Comparison of ENCODE assay signal across 10 cellular contexts in the genomic region with DNA sequence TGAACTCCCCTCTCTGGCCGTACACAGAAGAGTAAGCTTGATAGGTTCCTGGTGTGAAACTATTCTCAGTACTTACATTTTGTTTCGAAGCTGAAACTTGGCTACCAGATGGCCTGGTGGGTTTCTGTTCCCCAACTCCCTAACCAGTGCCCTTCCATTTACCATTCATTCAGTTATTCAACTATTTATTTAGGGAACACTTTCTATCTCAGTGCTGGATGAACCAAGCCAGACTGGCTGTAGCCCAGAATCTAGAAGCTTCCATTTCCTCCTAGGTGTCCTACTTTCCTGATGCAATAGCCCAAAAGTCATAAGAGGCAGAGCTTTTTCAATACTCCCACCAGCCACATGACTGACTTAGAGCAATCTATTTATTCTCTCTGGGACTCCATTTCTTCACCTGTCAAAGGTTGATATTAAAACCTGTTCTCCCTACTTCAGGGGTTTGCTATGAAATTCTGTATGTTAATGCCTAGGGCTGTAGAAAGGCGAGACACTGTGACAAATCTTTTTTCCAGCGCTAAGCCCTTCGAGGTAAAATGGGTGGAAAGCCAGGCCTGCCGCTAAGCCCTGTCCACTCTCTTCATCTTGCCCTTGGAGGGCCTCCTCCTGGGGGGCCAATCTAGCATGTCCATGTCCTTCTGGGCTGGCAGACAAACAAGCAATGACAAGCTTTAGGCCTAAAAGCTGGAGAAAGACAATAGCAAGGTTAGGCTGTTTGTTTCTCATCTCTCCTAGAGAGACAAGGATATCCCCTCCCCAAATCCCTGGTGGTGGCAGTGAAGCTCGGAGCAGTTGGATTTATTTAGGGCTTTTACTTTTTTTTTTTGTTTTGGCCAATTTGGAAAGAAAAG. TPM values are rescaled to one million over a fixed set of nuclear protein-coding genes. Genes with fewer than 3 reads are reported as not detected.
DNase-seq lines count a peak whose midpoint lies in the region; ATAC-seq, FAIRE-seq and TF ChIP-seq lines count a peak whose summit lies in the region.
"Had no signal": no experiment of that assay in that cellular context is flagged by ENCODE, and none has a peak within 500 bp of the region (broad histone marks: within the 10 kb centered on the region; RNA-seq: fewer than 3 reads in every experiment).

No MANE protein-coding gene starts in this region.

- CTCF ChIA-PET in HepG2 (lab: Yijun Ruan, JAX; ENCODE audit: low intra/inter-chr PET ratio, low total read pairs): no interaction called here
- CTCF ChIA-PET in activated CD4-positive, alpha-beta memory T cell treated with anti-CD3 and anti-CD28 coated beads, Interleukin-2, amount 10 ng/mL, durations not matched to agents 7 days and 5 days (lab: Charles Lee): interaction anchor here (0.8 to 2.0 kb wide), 5 partner anchors 16 to 123 kb away, joined by 4 to 6 read pairs (median 5); no protein-coding TSS in a partner anchor

- peak overlapping the region; percentile 97 to 99 for H3K27ac ChIP-seq in liver (ENCODE audit: low read depth in 1 of 2, low read length in 2 of 2)
- no peak overlapping the region for H3K27ac ChIP-seq in HepG2 (ENCODE audit: extremely low read length, insufficient read depth, low read length)

- H3K27me3 ChIP-seq in liver (ENCODE audit: control insufficient read depth in 4 of 4, insufficient read depth in 4 of 4, low read length in 3 of 4): no peaks in the 10 kb centered on the region
- no peaks in the 10 kb centered on the region for H3K27me3 ChIP-seq in HepG2 (ENCODE audit: control insufficient read depth in 1 of 2, insufficient read depth in 2 of 2, low read length in 2 of 2)

- H3K4me3 Mint-ChIP-seq in activated CD4-positive, alpha-beta memory T cell treated with anti-CD3 and anti-CD28 coated beads, Interleukin-2, amount 10 ng/mL, durations not matched to agents 7 days and 5 days: peak overlapping the region; percentile 31
- peak overlapping the region; percentile 15 for H3K4me3 Mint-ChIP-seq in mesothelial cell of epicardium

- peaks cover 3% of the 10 kb centered on the region for H3K36me3 Mint-ChIP-seq in activated CD4-positive, alpha-beta memory T cell treated with anti-CD3 and anti-CD28 coated beads, Interleukin-2, amount 10 ng/mL, durations not matched to agents 7 days and 5 days (ENCODE audit: low read depth)
- H3K36me3 Mint-ChIP-seq in mesothelial cell of epicardium: no peaks in the 10 kb centered on the region

- intact Hi-C loops in HepG2 (cut with micrococcal nuclease; ENCODE audit: unreplicated experiment): no loop called here

- POLR2A ChIA-PET in HepG2 (lab: Yijun Ruan, JAX): interaction anchor here (1.1 kb wide), 1 partner anchor 8 kb away, joined by 3 read pairs; a partner anchor contains a TSS
- POLR2A ChIA-PET in activated CD4-positive, alpha-beta memory T cell treated with anti-CD3 and anti-CD28 coated beads, Interleukin-2, amount 10 ng/mL, durations not matched to agents 7 days and 5 days (lab: Charles Lee): interaction anchor here (0.8 to 13.0 kb wide), 5 partner anchors 9 to 119 kb away, joined by 3 to 229 read pairs (median 8); a partner anchor contains a TSS

- no TSS peak for BruUV-seq in HepG2 (replicated peaks; lab: Mats Ljungman, UMichigan)

- no peak overlapping the region for H3K4me2 ChIP-seq in HepG2 (ENCODE audit: low read depth, low read length)

- H3K36me3 ChIP-seq in liver (ENCODE audit: control insufficient read depth in 4 of 4, insufficient read depth in 3 of 4, low read depth in 1 of 4, low read length in 3 of 4): no peaks in the 10 kb centered on the region
- H3K36me3 ChIP-seq in HepG2 (replicated peaks in 1 of 2; ENCODE audit: control insufficient read depth in 1 of 2, insufficient read depth in 2 of 2, low read length in 2 of 2): no peaks in the 10 kb centered on the region

- H3K4me3 ChIP-seq in liver (ENCODE audit: low read depth in 1 of 3, low read length in 3 of 3) (no peak overlapping the region), HepG2 (replicated peaks in 1 of 3; ENCODE audit: insufficient read depth in 1 of 3, low read depth in 2 of 3, low read length in 3 of 3) (no peak overlapping the region)

- no peaks in the 10 kb centered on the region for H4K20me1 ChIP-seq in HepG2 (ENCODE audit: insufficient read depth, low read length)

- peak in 1 of 2 donors; percentile 11 for TF ChIP-seq RAD21 in liver (IDR thresholded peaks at IDR 0.05)
- no peak for TF ChIP-seq RAD21 in HepG2 (CRISPR knock-in tag; IDR thresholded peaks at IDR 0.05)

- FAIRE-seq in HepG2 (lab: Jason Lieb, UNC): no peak

- peak overlapping the region; percentile 13 to 72 for H3K9ac ChIP-seq in liver (ENCODE audit: low read depth in 1 of 2, low read length in 2 of 2)
- no peak overlapping the region for H3K9ac ChIP-seq in HepG2 (ENCODE audit: insufficient read depth, low read depth, low read length)

- no peak for TF ChIP-seq CTCF in liver (IDR thresholded peaks at IDR 0.05; ENCODE audit: low read depth, low read length, missing input control)
- TF ChIP-seq CTCF in HepG2 (CRISPR knock-in tag; IDR thresholded peaks at IDR 0.05): no peak
- no peak for TF ChIP-seq CTCF in mesothelial cell of epicardium (IDR thresholded peaks at IDR 0.05; ENCODE audit: unreplicated experiment)

- TF ChIP-seq EP300 in HepG2 (IDR thresholded peaks at IDR 0.05; ENCODE audit: low read depth in 2 of 2, low read length in 2 of 2) (no peak), HepG2 (CRISPR knock-in tag; IDR thresholded peaks at IDR 0.05; ENCODE audit: borderline replicate concordance) (no peak)

- H2AFZ ChIP-seq in HepG2 (ENCODE audit: low read length): no peak overlapping the region

- H3K79me2 ChIP-seq in HepG2 (ENCODE audit: insufficient read depth, low read length): no peaks in the 10 kb centered on the region

- no peak for TF ChIP-seq POLR2A in HepG2 (IDR thresholded peaks at IDR 0.05; ENCODE audit: insufficient read depth in 1 of 2, low read depth in 2 of 2, low read length in 2 of 2)

- no peak for ATAC-seq in HepG2
- ATAC-seq: activated naive CD4-positive, alpha-beta T cell treated with anti-CD3 and anti-CD28 coated beads, Interleukin-2, amount 50 U/mL, for 72 hours had no signal

- peak overlapping the region; percentile 67 for H3K27ac Mint-ChIP-seq in activated CD4-positive, alpha-beta memory T cell treated with anti-CD3 and anti-CD28 coated beads, Interleukin-2, amount 10 ng/mL, durations not matched to agents 7 days and 5 days
- peak overlapping the region; percentile 99 for H3K27ac Mint-ChIP-seq in mesothelial cell of epicardium

- H3K27me3 Mint-ChIP-seq in activated CD4-positive, alpha-beta memory T cell treated with anti-CD3 and anti-CD28 coated beads, Interleukin-2, amount 10 ng/mL, durations not matched to agents 7 days and 5 days: no peaks in the 10 kb centered on the region
- H3K27me3 Mint-ChIP-seq in mesothelial cell of epicardium (ENCODE audit: low read depth): no peaks in the 10 kb centered on the region

- H3K9me3 Mint-ChIP-seq in activated CD4-positive, alpha-beta memory T cell treated with anti-CD3 and anti-CD28 coated beads, Interleukin-2, amount 10 ng/mL, durations not matched to agents 7 days and 5 days: no peaks in the 10 kb centered on the region
- no peaks in the 10 kb centered on the region for H3K9me3 Mint-ChIP-seq in mesothelial cell of epicardium
- H3K9me3 Mint-ChIP-seq: activated naive CD4-positive, alpha-beta T cell treated with anti-CD3 and anti-CD28 coated beads, Interleukin-2, amount 50 U/mL, for 72 hours had no signal

- no peak for DNase-seq in HepG2 (ENCODE audit: low spot score)
- no peak for DNase-seq in activated CD4-positive, alpha-beta memory T cell treated with anti-CD3 and anti-CD28 coated beads, Interleukin-2, amount 10 ng/mL, durations not matched to agents 7 days and 5 days
- DNase-seq in mesothelial cell of epicardium (ENCODE audit: low spot score in 2 of 2, unreplicated experiment in 2 of 2): no peak
- no peak for DNase-seq in NCI-H2171 (lab: John Stamatoyannopoulos, UW)
- DNase-seq in amniotic stem cell (lab: John Stamatoyannopoulos, UW): no peak
- no peak for DNase-seq in COLO668 (lab: John Stamatoyannopoulos, UW; ENCODE audit: unreplicated experiment)
- DNase-seq in stimulated activated CD4-positive, alpha-beta T cell treated with anti-CD3 and anti-CD28 coated beads, Interleukin-2, amount 100 ng/mL, for 48 hours: no peak
- DNase-seq: KG1 had no signal

- 71% methylated on average over 7 of the region's 7 CpGs for WGBS in liver
- WGBS in HepG2 (ENCODE audit: low lambda C conversion rate): 74% methylated on average over 7 of the region's 7 CpGs

- peaks cover 84% of the 10 kb centered on the region for H3K4me1 Mint-ChIP-seq in activated CD4-positive, alpha-beta memory T cell treated with anti-CD3 and anti-CD28 coated beads, Interleukin-2, amount 10 ng/mL, durations not matched to agents 7 days and 5 days
- H3K4me1 Mint-ChIP-seq in mesothelial cell of epicardium: peaks cover 89% of the 10 kb centered on the region

- in situ Hi-C loops in HepG2 (cut with HindIII; ENCODE audit: extremely low pct_ligation_motif_present, low pct_unique_long_range_greater_than_20kb): no loop called here

- H3K9me3 ChIP-seq in liver (ENCODE audit: control insufficient read depth in 4 of 4, low read length in 3 of 4) (no peaks in the 10 kb centered on the region), HepG2 (ENCODE audit: low read length) (no peaks in the 10 kb centered on the region)

- H3K4me1 ChIP-seq in liver (ENCODE audit: control insufficient read depth in 4 of 4, insufficient read depth in 4 of 4, low read length in 3 of 4) (peaks cover 28 to 79% (median 60%) of the 10 kb centered on the region in 4 donors), HepG2 (ENCODE audit: insufficient read depth, low read length) (peaks cover 85% of the 10 kb centered on the region)

RNA-seq across cellular contexts. Expression of a gene that starts 8.2 kb away (rescaled TPM):
- total RNA-seq in liver (10 to 100 TPM in 1 of 2 donors, 1 to 10 TPM in 1; 7.6 to 15.8 TPM), HepG2 (2016; rRNA removed; fragmentation: Illumina TruSeq; extraction: Trizol) (6.2 and 8.4 TPM in 2 replicates), mesothelial cell of epicardium (126 to 131 TPM (median 128 TPM) in 3 replicates)
- polyA plus RNA-seq in liver (1 to 10 TPM; 3.8 to 7.1 TPM), HepG2 (2011; rRNA removed) (6.6 and 7.8 TPM in 2 replicates)
- total RNA-seq in HepG2 (2016; cell fraction: cytosol; rRNA removed; fragmentation: Illumina TruSeq; extraction: Trizol; ENCODE audit: low read depth): 0.88 and 1.1 TPM in 2 replicates
- total RNA-seq in HepG2 (2016; cell fraction: insoluble cytoplasmic fraction; rRNA removed; fragmentation: Illumina TruSeq; extraction: Trizol): 6.2 and 7.9 TPM in 2 replicates
- 3.5 and 4.3 TPM in 2 replicates for total RNA-seq in HepG2 (2016; cell fraction: membrane; rRNA removed; fragmentation: Illumina TruSeq; extraction: Trizol)
- total RNA-seq in HepG2 (2016; cell fraction: nucleus; rRNA removed; fragmentation: Illumina TruSeq; extraction: Trizol): 5.8 and 6.6 TPM in 2 replicates
- 6.1 and 8.5 TPM in 2 replicates for polyA plus RNA-seq in HepG2 (2011; cell fraction: cytosol; rRNA removed)
- polyA plus RNA-seq in HepG2 (2011; cell fraction: nucleus; rRNA removed): 9.9 and 12.0 TPM in 2 replicates
- polyA plus RNA-seq in HepG2 (2012): 13.5 and 21.1 TPM in 2 replicates
- polyA plus RNA-seq in HepG2 (2016; cell fraction: cytosol; fragmentation: Illumina TruSeq; extraction: Trizol; ENCODE audit: low read depth): 0.57 and 0.58 TPM in 2 replicates
- 8.8 and 10.6 TPM in 2 replicates for polyA plus RNA-seq in HepG2 (2016; cell fraction: insoluble cytoplasmic fraction; fragmentation: Illumina TruSeq; extraction: Trizol; ENCODE audit: low read depth)
- 2.4 and 2.6 TPM in 2 replicates for polyA plus RNA-seq in HepG2 (2016; cell fraction: membrane; fragmentation: Illumina TruSeq; extraction: Trizol; ENCODE audit: low read depth)
- 9.6 and 10.7 TPM in 2 replicates for polyA plus RNA-seq in HepG2 (2016; cell fraction: nucleus; fragmentation: Illumina TruSeq; extraction: Trizol; ENCODE audit: insufficient read depth, low read depth)
- 5.2 and 20.2 TPM in 2 replicates for polyA minus RNA-seq in HepG2 (2011; rRNA and poly(A)+ RNA removed; ENCODE audit: low replicate concordance)
- 14.8 and 18.3 TPM in 2 replicates for polyA minus RNA-seq in HepG2 (2011; cell fraction: cytosol; rRNA and poly(A)+ RNA removed)
- polyA minus RNA-seq in HepG2 (2011; cell fraction: nucleus; rRNA and poly(A)+ RNA removed): 5.8 and 8.6 TPM in 2 replicates
- 10 to 100 TPM; 39.0 to 39.3 TPM for total RNA-seq in activated CD4-positive, alpha-beta memory T cell treated with anti-CD3 and anti-CD28 coated beads, Interleukin-2, amount 10 ng/mL, durations not matched to agents 7 days and 5 days
